8 cellular contexts compared by ENCODE assay signal in genomic region chr10:122981066-122981464, GRCh38. TPM values are rescaled to one million over a fixed set of nuclear protein-coding genes. Genes with fewer than 3 reads are reported as not detected.
A peak's percentile ranks its signal among the peaks of the same experiment; 100 is the strongest.
DNase-seq lines count a peak whose midpoint lies in the region; ATAC-seq, FAIRE-seq and TF ChIP-seq lines count a peak whose summit lies in the region.

No MANE protein-coding gene starts in this region.

- no peaks in the 10 kb centered on the region for H3K9me3 ChIP-seq in heart right ventricle
- no peaks in the 10 kb centered on the region for H3K9me3 ChIP-seq in HepG2 (ENCODE audit: low read length)

- H3K9ac ChIP-seq in HepG2 (ENCODE audit: insufficient read depth, low read depth, low read length): peak overlapping the region; percentile 64

- H3K79me2 ChIP-seq in HepG2 (ENCODE audit: insufficient read depth, low read length): no peaks in the 10 kb centered on the region

- no peak for ATAC-seq in heart right ventricle
- ATAC-seq in Right ventricle myocardium inferior: no peak
- ATAC-seq in HepG2: peak; percentile 59
- no peak for ATAC-seq in GM18907 (IDR thresholded peaks at IDR 0.05; ENCODE audit: unreplicated experiment)

- intact Hi-C loops in heart right ventricle (cut with DNase I) (loop anchor here in 3 of 10 donors (2.0 to 10.0 kb wide), 3 partner anchors 26 to 174 kb away; partner anchors contain the start of genes ACADSB (in 1 of the 3), BUB3 (in 1 of the 3), C10orf88 (in 1 of the 3) and IKZF5 (in 1 of the 3)), Right ventricle myocardium inferior (cut with DNase I) (no loop called here), HepG2 (cut with micrococcal nuclease; ENCODE audit: unreplicated experiment) (no loop called here)

- POLR2A ChIA-PET in HepG2 (lab: Yijun Ruan, JAX): interaction anchor here (2.0 to 6.4 kb wide), 6 partner anchors 25 to 173 kb away, joined by 5 to 37 read pairs (median 10); partner anchors contain the start of genes ACADSB, BUB3, C10orf88 and IKZF5

- peak overlapping the region; percentile 89 for H3K4me3 Mint-ChIP-seq in type B pancreatic cell

- TF ChIP-seq CTCF in heart right ventricle (IDR thresholded peaks at IDR 0.05): peak in 3 of 9 donors; percentile 8 to 20 (median 8)
- peak; percentile 68 for TF ChIP-seq CTCF in brain microvascular endothelial cell (IDR thresholded peaks at IDR 0.05; ENCODE audit: low read depth, low read length, missing control alignments)
- TF ChIP-seq CTCF in HepG2 (CRISPR knock-in tag; IDR thresholded peaks at IDR 0.05): peak; percentile 47
- peak; percentile 68 for TF ChIP-seq CTCF in type B pancreatic cell (conservative IDR thresholded peaks at IDR 0.05)

- no peaks in the 10 kb centered on the region for H3K27me3 ChIP-seq in heart right ventricle
- no peaks in the 10 kb centered on the region for H3K27me3 ChIP-seq in brain microvascular endothelial cell (replicated peaks)
- H3K27me3 ChIP-seq in HepG2 (ENCODE audit: control insufficient read depth in 1 of 2, insufficient read depth in 2 of 2, low read length in 2 of 2): no peaks in the 10 kb centered on the region; a peak in 1 of 5 replicates

- H3K4me1 Mint-ChIP-seq in type B pancreatic cell (ENCODE audit: unreplicated experiment): peaks cover 10% of the 10 kb centered on the region

- H3K4me3 ChIP-seq in heart right ventricle (peak overlapping the region in 9 of 10 donors; percentile 56 to 94 (median 80)), brain microvascular endothelial cell (ENCODE audit: low read depth, low read length) (peak overlapping the region; percentile 87), HepG2 (replicated peaks in 1 of 3; ENCODE audit: insufficient read depth in 1 of 3, low read depth in 2 of 3, low read length in 3 of 3) (peak overlapping the region; percentile 67 to 95 (median 72); a peak in 5 of 6 replicates)

- H3K36me3 ChIP-seq in heart right ventricle (peaks cover 0 to 25% (median 0%) of the 10 kb centered on the region in 9 donors), brain microvascular endothelial cell (replicated peaks) (no peaks in the 10 kb centered on the region), HepG2 (replicated peaks in 1 of 2; ENCODE audit: control insufficient read depth in 1 of 2, insufficient read depth in 2 of 2, low read length in 2 of 2) (peaks cover 1 to 15% of the 10 kb centered on the region in 2 experiments; a peak in 2 of 5 replicates)

- H3K9me3 Mint-ChIP-seq in type B pancreatic cell: no peaks in the 10 kb centered on the region

- TF ChIP-seq RAD21 in HepG2 (CRISPR knock-in tag; IDR thresholded peaks at IDR 0.05): no peak

- peak; percentile 67 for FAIRE-seq in HepG2 (lab: Jason Lieb, UNC)

- DNase-seq in heart right ventricle (no peak), Right ventricle myocardium inferior (ENCODE audit: missing footprints) (no peak), NCI-H460 (ENCODE audit: extremely low read depth, low read depth) (peak; percentile 30), brain microvascular endothelial cell (peak; percentile 35), HepG2 (ENCODE audit: low spot score) (peak; percentile 62), type B pancreatic cell (ENCODE audit: extremely low spot score, unreplicated experiment) (no peak), DMS79 treated with DMSO at 0.1 percent for 48 hours (lab: John Stamatoyannopoulos, UW) (no peak)

- TF ChIP-seq EP300 in HepG2 (IDR thresholded peaks at IDR 0.05; ENCODE audit: low read depth in 2 of 2, low read length in 2 of 2): no peak
- no peak for TF ChIP-seq EP300 in HepG2 (CRISPR knock-in tag; IDR thresholded peaks at IDR 0.05; ENCODE audit: borderline replicate concordance)

- H3K27me3 Mint-ChIP-seq in type B pancreatic cell: peaks cover 7% of the 10 kb centered on the region

- 26 to 39% methylated on average over 4 of the region's 4 CpGs for WGBS in heart right ventricle, 2 donors
- WGBS in HepG2 (ENCODE audit: low lambda C conversion rate): 33% methylated on average over 4 of the region's 4 CpGs

- BruUV-seq in HepG2 (replicated peaks; lab: Mats Ljungman, UMichigan): TSS peak; percentile 79

- H3K36me3 Mint-ChIP-seq in type B pancreatic cell: peaks cover 3% of the 10 kb centered on the region

- H3K4me1 ChIP-seq in heart right ventricle (peaks cover 0 to 17% (median 11%) of the 10 kb centered on the region in 9 donors), HepG2 (ENCODE audit: insufficient read depth, low read length) (peaks cover 28% of the 10 kb centered on the region)

- no peak overlapping the region for H2AFZ ChIP-seq in HepG2 (ENCODE audit: low read length)

- peak overlapping the region; percentile 94 for H3K27ac Mint-ChIP-seq in type B pancreatic cell

- CTCF ChIA-PET in HepG2 (lab: Yijun Ruan, JAX; ENCODE audit: low intra/inter-chr PET ratio, low total read pairs): no interaction called here

- TF ChIP-seq POLR2A in HepG2 (IDR thresholded peaks at IDR 0.05; ENCODE audit: insufficient read depth in 1 of 2, low read depth in 2 of 2, low read length in 2 of 2): no peak

- H3K27ac ChIP-seq in heart right ventricle (peak overlapping the region in 3 of 10 donors; percentile 92 to 97 (median 94)), brain microvascular endothelial cell (no peak overlapping the region), HepG2 (ENCODE audit: extremely low read length, insufficient read depth, low read length) (peak overlapping the region; percentile 60)

- in situ Hi-C loops in brain microvascular endothelial cell (cut with HindIII; ENCODE audit: low pct_ligation_motif_present, low sequenced_read_pairs): no loop called here
- in situ Hi-C loops in HepG2 (cut with HindIII; ENCODE audit: extremely low pct_ligation_motif_present, low pct_unique_long_range_greater_than_20kb): no loop called here

- no peaks in the 10 kb centered on the region for H4K20me1 ChIP-seq in HepG2 (ENCODE audit: insufficient read depth, low read length)

- H3K4me2 ChIP-seq in HepG2 (ENCODE audit: low read depth, low read length): peak overlapping the region; percentile 100

RNA-seq across cellular contexts. Expression of gene PSTK, which starts 0.9 kb away (rescaled TPM):
- total RNA-seq in heart right ventricle (1 to 10 TPM; 1.4 to 3.7 (median 2.2) TPM), Right ventricle myocardium inferior (1.5 TPM), HepG2 (2016; rRNA removed; fragmentation: Illumina TruSeq; extraction: Trizol) (9.3 and 9.8 TPM in 2 replicates), type B pancreatic cell (ENCODE audit: low replicate concordance) (4.6 and 5.0 TPM in 2 replicates)
- polyA plus RNA-seq in heart right ventricle (1 to 10 TPM; 1.7 to 3.8 TPM), HepG2 (2011; rRNA removed) (7.5 and 8.2 TPM in 2 replicates)
- 5.6 and 9.5 TPM in 2 replicates for total RNA-seq in NCI-H460 (2014; rRNA removed; shearing (Covaris generic))
- polyA plus RNA-seq in NCI-H460 (2014; cell fraction: nucleus; rRNA removed): 4.5 and 12.9 TPM in 2 replicates
- total RNA-seq in HepG2 (2016; cell fraction: cytosol; rRNA removed; fragmentation: Illumina TruSeq; extraction: Trizol; ENCODE audit: low read depth): 6.0 TPM in 2 replicates
- total RNA-seq in HepG2 (2016; cell fraction: insoluble cytoplasmic fraction; rRNA removed; fragmentation: Illumina TruSeq; extraction: Trizol): 9.1 and 10.9 TPM in 2 replicates
- 7.5 and 8.6 TPM in 2 replicates for total RNA-seq in HepG2 (2016; cell fraction: membrane; rRNA removed; fragmentation: Illumina TruSeq; extraction: Trizol)
- total RNA-seq in HepG2 (2016; cell fraction: nucleus; rRNA removed; fragmentation: Illumina TruSeq; extraction: Trizol): 8.3 and 10.9 TPM in 2 replicates
- 5.3 and 6.7 TPM in 2 replicates for polyA plus RNA-seq in HepG2 (2011; cell fraction: cytosol; rRNA removed)
- 5.6 and 6.5 TPM in 2 replicates for polyA plus RNA-seq in HepG2 (2011; cell fraction: nucleus; rRNA removed)
- polyA plus RNA-seq in HepG2 (2012): 5.6 and 7.4 TPM in 2 replicates
- 5.2 and 6.9 TPM in 2 replicates for polyA plus RNA-seq in HepG2 (2016; cell fraction: cytosol; fragmentation: Illumina TruSeq; extraction: Trizol; ENCODE audit: low read depth)
- 12.0 and 12.9 TPM in 2 replicates for polyA plus RNA-seq in HepG2 (2016; cell fraction: insoluble cytoplasmic fraction; fragmentation: Illumina TruSeq; extraction: Trizol; ENCODE audit: low read depth)
- 6.0 and 7.2 TPM in 2 replicates for polyA plus RNA-seq in HepG2 (2016; cell fraction: membrane; fragmentation: Illumina TruSeq; extraction: Trizol; ENCODE audit: low read depth)
- 14.7 and 16.0 TPM in 2 replicates for polyA plus RNA-seq in HepG2 (2016; cell fraction: nucleus; fragmentation: Illumina TruSeq; extraction: Trizol; ENCODE audit: insufficient read depth, low read depth)
- 2.8 and 4.0 TPM in 2 replicates for polyA minus RNA-seq in HepG2 (2011; rRNA and poly(A)+ RNA removed; ENCODE audit: low replicate concordance)
- polyA minus RNA-seq in HepG2 (2011; cell fraction: cytosol; rRNA and poly(A)+ RNA removed): 2.2 and 3.2 TPM in 2 replicates
- 11.8 and 12.4 TPM in 2 replicates for polyA minus RNA-seq in HepG2 (2011; cell fraction: nucleus; rRNA and poly(A)+ RNA removed)

RNA-seq across cellular contexts. Expression of gene C10orf88, which starts 27.0 kb away (rescaled TPM):
- total RNA-seq in heart right ventricle (1 to 10 TPM; 4.9 to 8.4 (median 6.3) TPM), Right ventricle myocardium inferior (4.1 TPM), HepG2 (2016; rRNA removed; fragmentation: Illumina TruSeq; extraction: Trizol) (11.8 and 13.4 TPM in 2 replicates), type B pancreatic cell (ENCODE audit: low replicate concordance) (8.1 and 13.0 TPM in 2 replicates)
- polyA plus RNA-seq in heart right ventricle (1 to 10 TPM; 3.0 to 8.0 TPM), HepG2 (2011; rRNA removed) (4.2 and 4.6 TPM in 2 replicates)
- total RNA-seq in NCI-H460 (2014; rRNA removed; shearing (Covaris generic)): 13.5 and 14.6 TPM in 2 replicates
- 6.9 and 11.0 TPM in 2 replicates for polyA plus RNA-seq in NCI-H460 (2014; cell fraction: nucleus; rRNA removed)
- 2.0 and 2.5 TPM in 2 replicates for total RNA-seq in HepG2 (2016; cell fraction: cytosol; rRNA removed; fragmentation: Illumina TruSeq; extraction: Trizol; ENCODE audit: low read depth)
- 12.1 and 15.6 TPM in 2 replicates for total RNA-seq in HepG2 (2016; cell fraction: insoluble cytoplasmic fraction; rRNA removed; fragmentation: Illumina TruSeq; extraction: Trizol)
- total RNA-seq in HepG2 (2016; cell fraction: membrane; rRNA removed; fragmentation: Illumina TruSeq; extraction: Trizol): 3.4 and 5.7 TPM in 2 replicates
- 11.3 and 14.0 TPM in 2 replicates for total RNA-seq in HepG2 (2016; cell fraction: nucleus; rRNA removed; fragmentation: Illumina TruSeq; extraction: Trizol)
- polyA plus RNA-seq in HepG2 (2011; cell fraction: cytosol; rRNA removed): 1.3 and 2.2 TPM in 2 replicates
- polyA plus RNA-seq in HepG2 (2011; cell fraction: nucleus; rRNA removed): 2.0 and 3.8 TPM in 2 replicates
- 7.5 and 9.2 TPM in 2 replicates for polyA plus RNA-seq in HepG2 (2012)
- 1.0 and 1.2 TPM in 2 replicates for polyA plus RNA-seq in HepG2 (2016; cell fraction: cytosol; fragmentation: Illumina TruSeq; extraction: Trizol; ENCODE audit: low read depth)
- 13.4 and 13.5 TPM in 2 replicates for polyA plus RNA-seq in HepG2 (2016; cell fraction: insoluble cytoplasmic fraction; fragmentation: Illumina TruSeq; extraction: Trizol; ENCODE audit: low read depth)
- polyA plus RNA-seq in HepG2 (2016; cell fraction: membrane; fragmentation: Illumina TruSeq; extraction: Trizol; ENCODE audit: low read depth): 1.5 and 2.2 TPM in 2 replicates
- 20.3 and 21.5 TPM in 2 replicates for polyA plus RNA-seq in HepG2 (2016; cell fraction: nucleus; fragmentation: Illumina TruSeq; extraction: Trizol; ENCODE audit: insufficient read depth, low read depth)
- polyA minus RNA-seq in HepG2 (2011; rRNA and poly(A)+ RNA removed; ENCODE audit: low replicate concordance): 1.4 and 2.6 TPM in 2 replicates
- 6.1 and 8.5 TPM in 2 replicates for polyA minus RNA-seq in HepG2 (2011; cell fraction: cytosol; rRNA and poly(A)+ RNA removed)
- 12.0 and 14.7 TPM in 2 replicates for polyA minus RNA-seq in HepG2 (2011; cell fraction: nucleus; rRNA and poly(A)+ RNA removed)

RNA-seq across cellular contexts. Expression of gene IKZF5, which starts 27.5 kb away (rescaled TPM):
- total RNA-seq in heart right ventricle (10 to 100 TPM in 8 of 10 donors, 1 to 10 TPM in 2; 7.8 to 14.4 (median 10.9) TPM), Right ventricle myocardium inferior (12.0 TPM), HepG2 (2016; rRNA removed; fragmentation: Illumina TruSeq; extraction: Trizol) (3.7 and 4.1 TPM in 2 replicates), type B pancreatic cell (ENCODE audit: low replicate concordance) (12.0 and 12.6 TPM in 2 replicates)
- polyA plus RNA-seq in heart right ventricle (10 to 100 TPM in 1 of 2 donors, 1 to 10 TPM in 1; 3.8 to 12.1 TPM), HepG2 (2011; rRNA removed) (11.3 and 12.0 TPM in 2 replicates)
- 4.0 and 5.6 TPM in 2 replicates for total RNA-seq in NCI-H460 (2014; rRNA removed; shearing (Covaris generic))
- polyA plus RNA-seq in NCI-H460 (2014; cell fraction: nucleus; rRNA removed): 5.7 and 11.8 TPM in 2 replicates
- 0.61 and 0.62 TPM in 2 replicates for total RNA-seq in HepG2 (2016; cell fraction: cytosol; rRNA removed; fragmentation: Illumina TruSeq; extraction: Trizol; ENCODE audit: low read depth)
- total RNA-seq in HepG2 (2016; cell fraction: insoluble cytoplasmic fraction; rRNA removed; fragmentation: Illumina TruSeq; extraction: Trizol): 3.1 and 4.8 TPM in 2 replicates
- 2.5 and 3.3 TPM in 2 replicates for total RNA-seq in HepG2 (2016; cell fraction: membrane; rRNA removed; fragmentation: Illumina TruSeq; extraction: Trizol)
- total RNA-seq in HepG2 (2016; cell fraction: nucleus; rRNA removed; fragmentation: Illumina TruSeq; extraction: Trizol): 8.2 and 9.7 TPM in 2 replicates
- polyA plus RNA-seq in HepG2 (2011; cell fraction: cytosol; rRNA removed): 4.6 and 5.5 TPM in 2 replicates
- 12.2 and 13.5 TPM in 2 replicates for polyA plus RNA-seq in HepG2 (2011; cell fraction: nucleus; rRNA removed)
- polyA plus RNA-seq in HepG2 (2012): 9.4 and 13.5 TPM in 2 replicates
- 1.1 and 1.2 TPM in 2 replicates for polyA plus RNA-seq in HepG2 (2016; cell fraction: cytosol; fragmentation: Illumina TruSeq; extraction: Trizol; ENCODE audit: low read depth)
- 13.5 and 14.5 TPM in 2 replicates for polyA plus RNA-seq in HepG2 (2016; cell fraction: insoluble cytoplasmic fraction; fragmentation: Illumina TruSeq; extraction: Trizol; ENCODE audit: low read depth)
- polyA plus RNA-seq in HepG2 (2016; cell fraction: membrane; fragmentation: Illumina TruSeq; extraction: Trizol; ENCODE audit: low read depth): 3.2 and 5.6 TPM in 2 replicates
- polyA plus RNA-seq in HepG2 (2016; cell fraction: nucleus; fragmentation: Illumina TruSeq; extraction: Trizol; ENCODE audit: insufficient read depth, low read depth): 18.6 and 19.5 TPM in 2 replicates
- polyA minus RNA-seq in HepG2 (2011; rRNA and poly(A)+ RNA removed; ENCODE audit: low replicate concordance): 6.1 and 9.1 TPM in 2 replicates
- 4.9 and 5.3 TPM in 2 replicates for polyA minus RNA-seq in HepG2 (2011; cell fraction: cytosol; rRNA and poly(A)+ RNA removed)
- 21.5 and 26.7 TPM in 2 replicates for polyA minus RNA-seq in HepG2 (2011; cell fraction: nucleus; rRNA and poly(A)+ RNA removed)

RNA-seq across cellular contexts. Expression of gene ACADSB, which starts 27.7 kb away (rescaled TPM):
- 100 to 1,000 TPM in 4 of 10 donors, 10 to 100 TPM in 6; 54.6 to 114 (median 96.4) TPM for total RNA-seq in heart right ventricle
- 1 to 10 TPM; 6.8 to 8.7 TPM for polyA plus RNA-seq in heart right ventricle
- total RNA-seq in Right ventricle myocardium inferior: 72.9 TPM
- 11.0 and 11.3 TPM in 2 replicates for total RNA-seq in NCI-H460 (2014; rRNA removed; shearing (Covaris generic))
- 10.8 and 18.9 TPM in 2 replicates for polyA plus RNA-seq in NCI-H460 (2014; cell fraction: nucleus; rRNA removed)
- total RNA-seq in HepG2 (2016; rRNA removed; fragmentation: Illumina TruSeq; extraction: Trizol): 80.0 and 186 TPM in 2 replicates
- 4.1 and 6.0 TPM in 2 replicates for total RNA-seq in HepG2 (2016; cell fraction: cytosol; rRNA removed; fragmentation: Illumina TruSeq; extraction: Trizol; ENCODE audit: low read depth)
- total RNA-seq in HepG2 (2016; cell fraction: insoluble cytoplasmic fraction; rRNA removed; fragmentation: Illumina TruSeq; extraction: Trizol): 83.2 and 181 TPM in 2 replicates
- 18.7 and 22.3 TPM in 2 replicates for total RNA-seq in HepG2 (2016; cell fraction: membrane; rRNA removed; fragmentation: Illumina TruSeq; extraction: Trizol)
- 56.2 and 60.6 TPM in 2 replicates for total RNA-seq in HepG2 (2016; cell fraction: nucleus; rRNA removed; fragmentation: Illumina TruSeq; extraction: Trizol)
- 76.6 and 87.6 TPM in 2 replicates for polyA plus RNA-seq in HepG2 (2011; rRNA removed)
- 29.9 and 54.9 TPM in 2 replicates for polyA plus RNA-seq in HepG2 (2011; cell fraction: cytosol; rRNA removed)
- polyA plus RNA-seq in HepG2 (2011; cell fraction: nucleus; rRNA removed): 44.5 and 55.6 TPM in 2 replicates
- 86.5 and 157 TPM in 2 replicates for polyA plus RNA-seq in HepG2 (2012)
- polyA plus RNA-seq in HepG2 (2016; cell fraction: cytosol; fragmentation: Illumina TruSeq; extraction: Trizol; ENCODE audit: low read depth): 2.0 and 3.4 TPM in 2 replicates
- polyA plus RNA-seq in HepG2 (2016; cell fraction: insoluble cytoplasmic fraction; fragmentation: Illumina TruSeq; extraction: Trizol; ENCODE audit: low read depth): 165 TPM in 2 replicates
- polyA plus RNA-seq in HepG2 (2016; cell fraction: membrane; fragmentation: Illumina TruSeq; extraction: Trizol; ENCODE audit: low read depth): 8.4 and 9.5 TPM in 2 replicates
- 75.5 and 83.4 TPM in 2 replicates for polyA plus RNA-seq in HepG2 (2016; cell fraction: nucleus; fragmentation: Illumina TruSeq; extraction: Trizol; ENCODE audit: insufficient read depth, low read depth)
- 1.1 and 23.6 TPM in 2 replicates for polyA minus RNA-seq in HepG2 (2011; rRNA and poly(A)+ RNA removed; ENCODE audit: low replicate concordance)
- 44.7 and 65.6 TPM in 2 replicates for polyA minus RNA-seq in HepG2 (2011; cell fraction: cytosol; rRNA and poly(A)+ RNA removed)
- polyA minus RNA-seq in HepG2 (2011; cell fraction: nucleus; rRNA and poly(A)+ RNA removed): 83.4 and 110 TPM in 2 replicates
- 27.3 and 31.1 TPM in 2 replicates for total RNA-seq in type B pancreatic cell (ENCODE audit: low replicate concordance)

Comparison
In these comparisons a context has a peak if more than half of its experiments do, and no peak if none do; other contexts are left out.
1. DNase-seq: peak in NCI-H460 (single experiment), brain microvascular endothelial cell (single experiment) and HepG2 (single experiment); none in heart right ventricle (0 of 2), Right ventricle myocardium inferior (single experiment), type B pancreatic cell (single experiment) and DMS79 treated with DMSO at 0.1 percent for 48 hours (single experiment).
2. Peak in every context shown above with its lines, with median percentiles within 50 percentile points of each other: H3K4me3 ChIP-seq.